2 cellular contexts compared by ENCODE assay signal in genomic region chr11:66696186-66696585, GRCh38.
TF ChIP-seq lines count a peak whose summit lies in the region.

No MANE protein-coding gene starts in this region.

TF ChIP-seq in IMR-90, 13 proteins besides CTCF, POLR2A, EP300 and RAD21 (continued from another document):
- TF ChIP-seq USF2 (IDR thresholded peaks at IDR 0.05; ENCODE audit: low read depth, low read length) (no peak), RCOR1 (IDR thresholded peaks at IDR 0.05; ENCODE audit: insufficient replicate concordance, low read length) (no peak), BHLHE40 (IDR thresholded peaks at IDR 0.05; ENCODE audit: low read depth, low read length) (no peak), RFX5 (IDR thresholded peaks at IDR 0.05; ENCODE audit: low read depth, low read length) (no peak), ELK1 (IDR thresholded peaks at IDR 0.05; ENCODE audit: borderline replicate concordance, low read depth, low read length) (no peak), MAFK (IDR thresholded peaks at IDR 0.05; ENCODE audit: low read depth, low read length) (no peak), NFE2L2 (IDR thresholded peaks at IDR 0.05; ENCODE audit: low read depth, low read length) (no peak), CHD1 (IDR thresholded peaks at IDR 0.05; ENCODE audit: low read depth, low read length) (no peak), CEBPB (IDR thresholded peaks at IDR 0.05; ENCODE audit: low read depth, low read length) (no peak), MAZ (IDR thresholded peaks at IDR 0.05; ENCODE audit: borderline replicate concordance, low read depth, low read length) (no peak), MXI1 (IDR thresholded peaks at IDR 0.05; ENCODE audit: borderline replicate concordance, low read depth, low read length) (no peak), SMC3 (IDR thresholded peaks at IDR 0.05; ENCODE audit: low read depth, low read length) (no peak)

TF ChIP-seq in HEK293T, 16 proteins besides CTCF, POLR2A, EP300 and RAD21 (continued from another document):
- TF ChIP-seq PKNOX1 (IDR thresholded peaks at IDR 0.05) (no peak), ARNT (IDR thresholded peaks at IDR 0.05) (no peak), TARDBP (IDR thresholded peaks at IDR 0.05) (no peak)
